8 cellular contexts compared by ENCODE assay signal in genomic region chr2:70083344-70084156, GRCh38. TPM values are rescaled to one million over a fixed set of nuclear protein-coding genes. Genes with fewer than 3 reads are reported as not detected.
A peak's percentile ranks its signal among the peaks of the same experiment; 100 is the strongest.
DNase-seq lines count a peak whose midpoint lies in the region; ATAC-seq and TF ChIP-seq lines count a peak whose summit lies in the region.

No MANE protein-coding gene starts in this region.

- H3K4me2 ChIP-seq in KMS-11 = no peak overlapping the region

- H3K36me3 ChIP-seq in KMS-11 (ENCODE audit: insufficient read depth) (no peaks in the 10 kb centered on the region; the same call in 1 of the 2 replicates), left lung (peaks cover 0 to 54% of the 10 kb centered on the region in 2 donors), tibial nerve (peaks cover 4 to 60% (median 6%) of the 10 kb centered on the region in 3 donors)

- ATAC-seq in GM19395 (IDR thresholded peaks at IDR 0.05; ENCODE audit: unreplicated experiment) = peak; percentile 46
- no peak for ATAC-seq in left lung

- H3K27me3 ChIP-seq in KMS-11 (ENCODE audit: insufficient read depth, low read depth) = no peaks in the 10 kb centered on the region
- H3K27me3 ChIP-seq in left lung = no peaks in the 10 kb centered on the region
- no peaks in the 10 kb centered on the region for H3K27me3 ChIP-seq in tibial nerve

- no peak overlapping the region for H2AFZ ChIP-seq in KMS-11 (ENCODE audit: low read depth)

- DNase-seq in activated T-cell treated with anti-CD3 and anti-CD28 coated beads, Interleukin-2, amount 50 U/mL, for 1 hour = peak; percentile 35
- DNase-seq in left lung = no peak
- no peak for DNase-seq in tibial nerve (ENCODE audit: low spot score in 2 of 2)
- DNase-seq in NCI-H345 treated with DMSO at 0.1 percent for 48 hours (lab: John Stamatoyannopoulos, UW; ENCODE audit: unreplicated experiment) = no peak
- no peak for DNase-seq in NCI-H748 (lab: John Stamatoyannopoulos, UW; ENCODE audit: unreplicated experiment)

- H3K4me1 ChIP-seq in KMS-11 (ENCODE audit: low read depth, poor library complexity, severe bottlenecking) (peaks cover 31% of the 10 kb centered on the region), left lung (peaks cover 17 to 69% of the 10 kb centered on the region in 2 donors), tibial nerve (peaks cover 0 to 37% (median 27%) of the 10 kb centered on the region in 4 donors)

- no peak overlapping the region for H3K4me3 ChIP-seq in KMS-11 (IDR thresholded peaks at IDR 0.05; ENCODE audit: insufficient read depth, low read depth, low read length)
- H3K4me3 ChIP-seq in left lung = no peak overlapping the region
- no peak overlapping the region for H3K4me3 ChIP-seq in tibial nerve

- H3K9me3 ChIP-seq in left lung = no peaks in the 10 kb centered on the region
- no peaks in the 10 kb centered on the region for H3K9me3 ChIP-seq in tibial nerve

- peak overlapping the region; percentile 100; the same call in 1 of the 2 replicates for H3K27ac ChIP-seq in 22Rv1
- H3K27ac ChIP-seq in KMS-11 = 0 out of 2 replicates have a peak overlapping the region, but pooled peaks have one; percentile 2
- peak overlapping the region; percentile 100 for H3K27ac ChIP-seq in left lung
- H3K27ac ChIP-seq in tibial nerve = peak overlapping the region; percentile 48 to 100 (median 98)

- no peak overlapping the region; the same call in 1 of the 2 replicates for H3K9ac ChIP-seq in KMS-11

- WGBS in tibial nerve, 2 donors = 71 to 76% methylated on average over 8 of the region's 8 CpGs

- intact Hi-C loops in left lung (cut with DNase I) = loop anchor here in 1 of 2 donors (10.0 kb wide), 1 partner anchor 169 kb away; the partner anchor contains the start of gene MXD1

- TF ChIP-seq EP300 in tibial nerve (IDR thresholded peaks at IDR 0.05) = no peak

- TF ChIP-seq POLR2A in tibial nerve (IDR thresholded peaks at IDR 0.05) = no peak

- TF ChIP-seq CTCF in 22Rv1 (IDR thresholded peaks at IDR 0.05) = no peak
- no peak for TF ChIP-seq CTCF in KMS-11 (conservative IDR thresholded peaks at IDR 0.05; ENCODE audit: low read depth, low read length)
- TF ChIP-seq CTCF in left lung (IDR thresholded peaks at IDR 0.05) = no peak
- TF ChIP-seq CTCF in tibial nerve (IDR thresholded peaks at IDR 0.05) = no peak

- peaks cover 11% of the 10 kb centered on the region for H3K79me2 ChIP-seq in KMS-11 (ENCODE audit: insufficient read depth, low read depth)

- no peaks in the 10 kb centered on the region for H4K20me1 ChIP-seq in KMS-11 (ENCODE audit: insufficient read depth)

RNA-seq across cellular contexts. Expression of gene PCBP1, which starts 3.7 kb away (rescaled TPM):
- total RNA-seq in left lung = 100 to 1,000 TPM; 297 to 404 TPM
- 100 to 1,000 TPM; 157 to 203 (median 188) TPM for total RNA-seq in tibial nerve

Comparison
In these comparisons a context has a peak if more than half of its experiments do, and no peak if none do; other contexts are left out.
1. H3K27ac ChIP-seq: peak in every context shown above with its lines; median percentile 100 in 22Rv1; 100 in left lung; 98 in tibial nerve; 2 in KMS-11.